ENCODE assay signal across 2 cellular contexts in genomic region chr7:74713567-74713966, GRCh38.
TF ChIP-seq lines count a peak whose summit lies in the region.

No MANE protein-coding gene starts in this region.

TF ChIP-seq in GM23338, 12 proteins besides CTCF, POLR2A, EP300 and RAD21:
- TF ChIP-seq ETS1 (IDR thresholded peaks at IDR 0.05) (no peak), NANOG (IDR thresholded peaks at IDR 0.05; ENCODE audit: borderline replicate concordance) (no peak), POLR2AphosphoS5 (IDR thresholded peaks at IDR 0.05; ENCODE audit: low read depth) (no peak), STAT1 (IDR thresholded peaks at IDR 0.05; ENCODE audit: unreplicated experiment) (no peak), EZH2phosphoT487 (IDR thresholded peaks at IDR 0.05; ENCODE audit: unreplicated experiment) (no peak), ZNF331 (CRISPR knock-in tag; IDR thresholded peaks at IDR 0.05; ENCODE audit: low read depth) (no peak)

TF ChIP-seq in GM12878, 131 proteins besides CTCF, POLR2A, EP300 and RAD21 (continued from another document):
- no peak for TF ChIP-seq E2F8 (IDR thresholded peaks at IDR 0.05; ENCODE audit: low read depth, partially characterized antibody)
- TF ChIP-seq RELA (IDR thresholded peaks at IDR 0.05; ENCODE audit: borderline replicate concordance, partially characterized antibody): no peak
- no peak for TF ChIP-seq LARP7 (IDR thresholded peaks at IDR 0.05)
- no peak for TF ChIP-seq CBFB (IDR thresholded peaks at IDR 0.05; ENCODE audit: low read depth)
- no peak for TF ChIP-seq HDAC2 (IDR thresholded peaks at IDR 0.05)
- no peak for TF ChIP-seq PAX5 (IDR thresholded peaks at IDR 0.05; ENCODE audit: borderline replicate concordance, low read depth, low read length)
- no peak for TF ChIP-seq ZNF24 (IDR thresholded peaks at IDR 0.05)
